In genomic region chr3:143961351-143961750, GRCh38 we compare ENCODE assay signal across 25 cellular contexts.
"Had no signal": no experiment of that assay in that cellular context is flagged by ENCODE, and none has a peak within 500 bp of the region (broad histone marks: within the 10 kb centered on the region; RNA-seq: fewer than 3 reads in every experiment).

No MANE protein-coding gene starts in this region.

- H3K9me3 ChIP-seq: ovary, right lobe of liver, sigmoid colon, thyroid gland, upper lobe of left lung, uterus had no signal

- H3K4me3 ChIP-seq: neural progenitor cell, ovary, psoas muscle, right lobe of liver, sigmoid colon, stomach, thoracic aorta, thyroid gland, tibial nerve, upper lobe of left lung, uterus had no signal

- H3K4me1 ChIP-seq: neural progenitor cell, parathyroid adenoma, psoas muscle, right lobe of liver, sigmoid colon, stomach, thyroid gland, tibial nerve, upper lobe of left lung, uterus had no signal

- FAIRE-seq: small intestine had no signal

- H3K27ac ChIP-seq: neural progenitor cell, ovary, parathyroid adenoma, psoas muscle, right lobe of liver, sigmoid colon, stomach, thoracic aorta, thyroid gland, tibial nerve, upper lobe of left lung, uterus had no signal

- H3K27me3 ChIP-seq: neural progenitor cell, ovary, right lobe of liver, sigmoid colon, stomach, thyroid gland, tibial nerve, upper lobe of left lung, uterus had no signal

- DNase-seq: natural killer cell; occipital lobe; ovary; posterior cingulate gyrus; psoas muscle; right cardiac atrium; right lobe of liver; sigmoid colon; small intestine; stimulated activated CD4-positive, alpha-beta T cell treated with anti-CD3 and anti-CD28 coated beads, Interleukin-15, amount 100 ng/mL, for 24 hours; stimulated activated CD4-positive, alpha-beta T cell treated with anti-CD3 and anti-CD28 coated beads, Interleukin-2, amount 100 ng/mL, for 24 hours; stimulated activated CD4-positive, alpha-beta T cell treated with anti-CD3 and anti-CD28 coated beads, Interleukin-2, amount 100 ng/mL, for 48 hours; stimulated activated CD4-positive, alpha-beta T cell treated with anti-CD3 and anti-CD28 coated beads, Interleukin-4, amount 100 ng/mL, for 24 hours; stimulated activated naive B cell treated with anti-CD40 and anti-IgM and Interleukin-4, amounts not matched to agents 10 μg/mL and 1 μg/mL and 100 μg/mL, for 72 hours; stimulated activated naive CD4-positive, alpha-beta T cell treated with Interleukin-2 at 50 U/mL for 16 hours; stomach; thyroid gland; trophoblast cell; upper lobe of left lung; uterus had no signal

- H3K36me3 ChIP-seq: neural progenitor cell, ovary, right lobe of liver, sigmoid colon, stomach, thoracic aorta, thyroid gland, tibial nerve, upper lobe of left lung, uterus had no signal

- ATAC-seq: natural killer cell; psoas muscle; right cardiac atrium; right lobe of liver; stimulated activated effector memory CD8-positive, alpha-beta T cell treated with anti-CD3 and anti-CD28 coated beads, Interleukin-12 subunit alpha, Interleukin-12 subunit beta, amount 100 ng/mL, for 72 hours; stimulated activated naive B cell treated with anti-CD40 and anti-IgM and Interleukin-4, amounts not matched to agents 10 μg/mL and 1 μg/mL and 100 μg/mL, for 72 hours had no signal
